Comparison of ENCODE assay signal across 10 cellular contexts in genomic region chr12:6234214-6234613, GRCh38. TPM values are rescaled to one million over a fixed set of nuclear protein-coding genes. Genes with fewer than 3 reads are reported as not detected.
DNase-seq lines count a peak whose midpoint lies in the region; TF ChIP-seq lines count a peak whose summit lies in the region.
"Had no signal": no experiment of that assay in that cellular context is flagged by ENCODE, and none has a peak within 500 bp of the region (broad histone marks: within the 10 kb centered on the region; RNA-seq: fewer than 3 reads in every experiment).

No MANE protein-coding gene starts in this region.

- no peak for DNase-seq in endothelial cell (ENCODE audit: low spot score)
- no peak for DNase-seq in thyroid gland
- no peak for DNase-seq in stimulated activated CD4-positive, alpha-beta T cell treated with anti-CD3 and anti-CD28 coated beads, Interleukin-4, amount 100 ng/mL, for 4 hours
- no peak for DNase-seq in glomerular visceral epithelial cell (ENCODE audit: extremely low spot score)
- DNase-seq in HPDE6-E6E7 (ENCODE audit: extremely low spot score) = no peak
- DNase-seq: activated B cell treated with CpG ODN at 0.5 μM for 24 hours, erythroblast, NCI-H1436 treated with DMSO at 0.1 percent for 48 hours had no signal

- H3K36me3 Mint-ChIP-seq in endothelial cell (ENCODE audit: low read depth, unreplicated experiment) = peaks cover 40% of the 10 kb centered on the region

- H3K9me3 ChIP-seq in OCI-LY1 (ENCODE audit: low read length) (no peaks in the 10 kb centered on the region), mucosa of rectum (ENCODE audit: control insufficient read depth in 2 of 2, low read length in 2 of 2) (no peaks in the 10 kb centered on the region), thyroid gland (no peaks in the 10 kb centered on the region)

- H3K4me2 ChIP-seq in OCI-LY1 (ENCODE audit: low read length) = no peak overlapping the region

- H3K36me3 ChIP-seq in OCI-LY1 (ENCODE audit: insufficient read depth, low read length) (peaks cover 46% of the 10 kb centered on the region), mucosa of rectum (ENCODE audit: control insufficient read depth in 2 of 2, insufficient read depth in 2 of 2, low read length in 2 of 2) (peaks cover 51 to 52% of the 10 kb centered on the region in 2 donors), thyroid gland (peaks cover 10 to 33% of the 10 kb centered on the region in 2 donors)

- TF ChIP-seq POLR2A in thyroid gland (IDR thresholded peaks at IDR 0.05) = no peak

- H3K27ac ChIP-seq in OCI-LY1 (ENCODE audit: low read depth, low read length, poor library complexity, severe bottlenecking) (peak overlapping the region; percentile 46), mucosa of rectum (ENCODE audit: low read depth in 2 of 2, low read length in 2 of 2) (peak overlapping the region; percentile 96 to 98), thyroid gland (peak overlapping the region; percentile 48 to 98 (median 92))

- peaks cover 9% of the 10 kb centered on the region for H3K27me3 Mint-ChIP-seq in endothelial cell (ENCODE audit: unreplicated experiment)

- H3K27ac Mint-ChIP-seq in endothelial cell (ENCODE audit: unreplicated experiment) = peak overlapping the region; percentile 6
- H3K27ac Mint-ChIP-seq: activated B cell treated with CpG ODN at 0.5 μM for 24 hours had no signal

- no peaks in the 10 kb centered on the region for H3K9me3 Mint-ChIP-seq in endothelial cell (ENCODE audit: unreplicated experiment)
- H3K9me3 Mint-ChIP-seq: activated B cell treated with CpG ODN at 0.5 μM for 24 hours had no signal

- H3K79me2 ChIP-seq in OCI-LY1 (ENCODE audit: insufficient read depth, low read length) = no peaks in the 10 kb centered on the region

- H3K4me3 ChIP-seq in OCI-LY1 (ENCODE audit: low read depth, low read length, poor library complexity, severe bottlenecking) = no peak overlapping the region
- no peak overlapping the region for H3K4me3 ChIP-seq in mucosa of rectum (ENCODE audit: low read length in 2 of 2)
- H3K4me3 ChIP-seq in thyroid gland (replicated peaks in 1 of 3) = no peak overlapping the region

- H4K20me1 ChIP-seq in OCI-LY1 (ENCODE audit: insufficient read depth, low read length) = no peaks in the 10 kb centered on the region

- no peak overlapping the region for H2AFZ ChIP-seq in OCI-LY1 (ENCODE audit: low read length)

- WGBS in thyroid gland, 2 donors = 69 to 70% methylated on average over 3 of the region's 3 CpGs

- no peaks in the 10 kb centered on the region for H3K9me2 ChIP-seq in OCI-LY1 (ENCODE audit: low read depth, low read length)

- peaks cover 58% of the 10 kb centered on the region for H3K4me1 ChIP-seq in OCI-LY1 (ENCODE audit: insufficient read depth, low read length, severe bottlenecking)
- peaks cover 63 to 71% of the 10 kb centered on the region in 2 donors for H3K4me1 ChIP-seq in mucosa of rectum (ENCODE audit: control insufficient read depth in 2 of 2, insufficient read depth in 2 of 2, low read length in 2 of 2)
- peaks cover 76 to 98% of the 10 kb centered on the region in 2 donors for H3K4me1 ChIP-seq in thyroid gland

- H3F3A ChIP-seq in OCI-LY1 (ENCODE audit: insufficient read depth, low read length) = no peaks in the 10 kb centered on the region

- intact Hi-C loops in thyroid gland (cut with DNase I) = loop anchor here (5.0 to 10.0 kb wide), 2 partner anchors 43 to 151 kb away; partner anchors contain the start of gene LTBR

- TF ChIP-seq CTCF in OCI-LY1 (IDR thresholded peaks at IDR 0.05; ENCODE audit: low read length) (no peak), endothelial cell (IDR thresholded peaks at IDR 0.05; ENCODE audit: unreplicated experiment) (no peak), thyroid gland (IDR thresholded peaks at IDR 0.05) (no peak)

- H3K9ac ChIP-seq in OCI-LY1 (ENCODE audit: low read length) = no peak overlapping the region
- peak overlapping the region in 1 of 2 donors; percentile 68 for H3K9ac ChIP-seq in mucosa of rectum (ENCODE audit: low read depth in 1 of 2, low read length in 2 of 2)

- peaks cover 40% of the 10 kb centered on the region for H3K4me1 Mint-ChIP-seq in endothelial cell (ENCODE audit: unreplicated experiment)

- no peak overlapping the region for H3K4me3 Mint-ChIP-seq in endothelial cell (ENCODE audit: unreplicated experiment)
- H3K4me3 Mint-ChIP-seq: activated B cell treated with CpG ODN at 0.5 μM for 24 hours had no signal

- H3K27me3 ChIP-seq in OCI-LY1 (ENCODE audit: insufficient read depth, low read length) (no peaks in the 10 kb centered on the region), mucosa of rectum (ENCODE audit: control insufficient read depth in 2 of 2, insufficient read depth in 2 of 2, low read length in 2 of 2) (no peaks in the 10 kb centered on the region), thyroid gland (no peaks in the 10 kb centered on the region)

RNA-seq across cellular contexts. Expression of gene CD9, which starts 34.0 kb away (rescaled TPM):
- 67.2 TPM for total RNA-seq in endothelial cell (ENCODE audit: unreplicated experiment)
- total RNA-seq in thyroid gland = 100 to 1,000 TPM; 367 to 494 (median 375) TPM

Comparison
In these comparisons a context has a peak if more than half of its experiments do, and no peak if none do; other contexts are left out.
1. H3K27ac ChIP-seq: peak in every context shown above with its lines; median percentile 97 in mucosa of rectum; 92 in thyroid gland; 46 in OCI-LY1.